Comparison of ENCODE assay signal across 22 cellular contexts in the genomic region with DNA sequence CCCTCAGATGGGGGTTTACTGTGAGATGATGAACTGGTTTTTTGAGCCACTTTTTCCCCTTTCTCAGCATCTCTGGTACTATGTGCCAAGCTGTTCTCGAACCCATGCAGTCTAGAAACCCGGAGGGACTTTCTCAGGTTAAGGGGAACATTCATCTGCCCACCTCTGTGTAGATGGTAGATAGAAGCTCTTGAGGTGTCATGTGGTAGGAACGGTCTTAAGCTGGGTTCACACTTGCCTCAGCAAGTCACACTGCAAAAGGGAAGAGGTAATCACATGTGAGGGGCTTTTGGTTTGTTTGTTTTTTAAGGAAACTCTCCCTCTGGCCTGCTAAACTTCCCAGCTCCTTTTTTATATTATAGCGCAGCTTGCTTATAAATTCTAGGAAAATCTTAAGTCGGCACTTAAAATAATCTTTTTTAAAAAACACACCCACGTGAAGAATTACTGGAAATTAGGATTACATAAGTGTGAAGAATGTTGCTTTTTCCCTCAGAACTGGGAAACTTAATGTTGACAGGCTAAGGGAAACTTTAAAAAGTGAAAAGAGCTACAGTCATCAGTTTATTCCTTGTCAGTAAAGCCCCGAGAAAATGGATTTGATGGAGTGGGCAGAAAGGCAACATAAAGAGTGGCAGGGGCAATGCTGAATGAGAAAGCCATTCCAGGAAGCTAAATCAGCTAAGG.
DNase-seq lines count a peak whose midpoint lies in the region; ATAC-seq, FAIRE-seq and TF ChIP-seq lines count a peak whose summit lies in the region.
"Had no signal": no experiment of that assay in that cellular context is flagged by ENCODE, and none has a peak within 500 bp of the region (broad histone marks: within the 10 kb centered on the region; RNA-seq: fewer than 3 reads in every experiment).

No MANE protein-coding gene starts in this region.

- FAIRE-seq in GM12891 (lab: Jason Lieb, UNC), result no peak

- H3K4me1 Mint-ChIP-seq in GM23338, result peaks cover 22% of the 10 kb centered on the region
- peaks cover 41% of the 10 kb centered on the region for H3K4me1 Mint-ChIP-seq in glutamatergic neuron (ENCODE audit: low read depth, unreplicated experiment)
- H3K4me1 Mint-ChIP-seq: CD8-positive, alpha-beta memory T cell; naive thymus-derived CD8-positive, alpha-beta T cell had no signal

- DNase-seq in NCI-H2171 treated with DMSO at 0.1 percent for 48 hours (lab: John Stamatoyannopoulos, UW) (peak; percentile 64), NCI-H2171 (lab: John Stamatoyannopoulos, UW) (no peak), GM23338 (ENCODE audit: low spot score) (no peak), glutamatergic neuron (no peak), putamen (ENCODE audit: low spot score) (peak; percentile 47), mammary epithelial cell (no peak), GM12891 (ENCODE audit: insufficient read length, low spot score) (no peak), CD1c-positive myeloid dendritic cell (ENCODE audit: extremely low spot score) (no peak)
- DNase-seq: 8988T; activated CD4-positive, alpha-beta T cell treated with anti-CD3 and anti-CD28 coated beads for 48 hours; CD8-positive, alpha-beta memory T cell; GF-D8; naive thymus-derived CD8-positive, alpha-beta T cell; NCI-H1105 treated with DMSO at 0.1 percent for 48 hours; NCI-H510A; posterior cingulate gyrus; stimulated activated CD4-positive, alpha-beta T cell treated with anti-CD3 and anti-CD28 coated beads, Interleukin-2, amount 100 ng/mL, for 48 hours had no signal

- no peak overlapping the region for H3K9ac ChIP-seq in mammary epithelial cell (ENCODE audit: insufficient read depth, low read length)

- H3K79me2 ChIP-seq in GM23338 (replicated peaks; ENCODE audit: insufficient read depth) (no peaks in the 10 kb centered on the region), mammary epithelial cell (ENCODE audit: insufficient read depth, low read length) (no peaks in the 10 kb centered on the region)

- no peaks in the 10 kb centered on the region for H3F3A ChIP-seq in GM23338 (replicated peaks; ENCODE audit: low read depth)

- CTCF ChIA-PET in mammary epithelial cell (lab: Charles Lee; ENCODE audit: low non-redundant PET), result no interaction called here

- TF ChIP-seq CTCF in GM23338 (conservative IDR thresholded peaks at IDR 0.05; ENCODE audit: low read depth in 2 of 2), result no peak
- no peak for TF ChIP-seq CTCF in glutamatergic neuron (IDR thresholded peaks at IDR 0.05; ENCODE audit: partially characterized antibody, unreplicated experiment)
- no peak for TF ChIP-seq CTCF in mammary epithelial cell (conservative IDR thresholded peaks at IDR 0.05 in 1 of 2, IDR thresholded peaks at IDR 0.05 in 1 of 2; ENCODE audit: extremely low read depth in 1 of 2, insufficient read depth in 1 of 2, low read depth in 1 of 2, low read length in 2 of 2)

- H4K20me1 ChIP-seq in GM23338 (replicated peaks; ENCODE audit: insufficient read depth) (no peaks in the 10 kb centered on the region), mammary epithelial cell (ENCODE audit: insufficient read depth, low read length) (no peaks in the 10 kb centered on the region)

- no TSS peak for BruUV-seq in mammary epithelial cell (replicated peaks; lab: Mats Ljungman, UMichigan)

- H3K4me3 ChIP-seq in GM23338, result no peak overlapping the region
- H3K4me3 ChIP-seq in mammary epithelial cell (replicated peaks in 1 of 3; ENCODE audit: insufficient read depth in 1 of 3, low read depth in 2 of 3, low read length in 3 of 3), result no peak overlapping the region
- H3K4me3 ChIP-seq: coronary artery, gastroesophageal sphincter, skin epidermis, tibial nerve had no signal

- no peaks in the 10 kb centered on the region for H3K9me2 ChIP-seq in GM23338 (ENCODE audit: insufficient read depth)

- dilution Hi-C loops in mammary epithelial cell (cut with HindIII; ENCODE audit: low sequenced_read_pairs), result no loop called here

- no peaks in the 10 kb centered on the region for H3K9me3 ChIP-seq in mammary epithelial cell (replicated peaks; ENCODE audit: insufficient read depth, low read length)
- H3K9me3 ChIP-seq: gastroesophageal sphincter, tibial nerve had no signal

- 96% methylated on average over 7 of the region's 7 CpGs for WGBS in mammary epithelial cell (ENCODE audit: low coverage, missing lambda C conversion rate)

- H3K36me3 ChIP-seq in GM23338 (ENCODE audit: insufficient read depth), result no peaks in the 10 kb centered on the region
- H3K36me3 ChIP-seq in mammary epithelial cell (ENCODE audit: insufficient read depth, low read length), result no peaks in the 10 kb centered on the region
- H3K36me3 ChIP-seq: gastroesophageal sphincter, tibial nerve had no signal

- H3K27me3 ChIP-seq in GM23338 (ENCODE audit: insufficient read depth), result no peaks in the 10 kb centered on the region
- H3K27me3 ChIP-seq in mammary epithelial cell (ENCODE audit: insufficient read depth, low read length), result no peaks in the 10 kb centered on the region
- H3K27me3 ChIP-seq: gastroesophageal sphincter, tibial nerve had no signal

- peak overlapping the region; percentile 61 for H2AFZ ChIP-seq in GM23338
- H2AFZ ChIP-seq in mammary epithelial cell (ENCODE audit: low read depth, low read length), result no peak overlapping the region

- H3K36me3 Mint-ChIP-seq in GM23338 (ENCODE audit: low read depth) (no peaks in the 10 kb centered on the region), glutamatergic neuron (ENCODE audit: unreplicated experiment) (no peaks in the 10 kb centered on the region)
- H3K36me3 Mint-ChIP-seq: CD8-positive, alpha-beta memory T cell; naive thymus-derived CD8-positive, alpha-beta T cell had no signal

- H3K4me2 ChIP-seq in GM23338, result no peak overlapping the region
- H3K4me2 ChIP-seq in mammary epithelial cell (ENCODE audit: insufficient read depth, low read depth, low read length), result no peak overlapping the region

- no peak for TF ChIP-seq POLR2A in GM12891 (IDR thresholded peaks at IDR 0.05; ENCODE audit: low read depth, low read length)

- no peak for ATAC-seq in GM23338
- ATAC-seq: naive thymus-derived CD8-positive, alpha-beta T cell had no signal

- H3K27me3 Mint-ChIP-seq in GM23338 (ENCODE audit: insufficient read depth, low read depth, poor library complexity) (peaks cover 3% of the 10 kb centered on the region), glutamatergic neuron (ENCODE audit: unreplicated experiment) (peaks cover 5% of the 10 kb centered on the region)

- H3K27ac Mint-ChIP-seq in GM23338, result no peak overlapping the region
- peak overlapping the region; percentile 94 for H3K27ac Mint-ChIP-seq in glutamatergic neuron (ENCODE audit: unreplicated experiment)
- H3K27ac Mint-ChIP-seq: activated T-helper 2 cell treated with anti-CD3 and anti-CD28 coated beads, Interferon-gamma antibody, Interleukin-2, Interleukin-4, amounts not matched to agents 10 μg/mL and 5 μg/mL and 100 μg/mL, durations not matched to agents 14 hours and 24 hours and 36 hours; CD8-positive, alpha-beta memory T cell; naive thymus-derived CD8-positive, alpha-beta T cell had no signal

- intact Hi-C loops in mammary epithelial cell (cut with micrococcal nuclease), result loop anchor here (1.0 to 5.0 kb wide), 4 partner anchors 71 to 586 kb away; no protein-coding TSS in a partner anchor

- no peak overlapping the region for H3K27ac ChIP-seq in GM23338 (ENCODE audit: low read depth)
- H3K27ac ChIP-seq in mammary epithelial cell (ENCODE audit: insufficient read depth, low read depth, low read length), result no peak overlapping the region
- H3K27ac ChIP-seq: gastroesophageal sphincter, skin epidermis, tibial nerve had no signal

- in situ Hi-C loops in mammary epithelial cell (cut with MboI; ENCODE audit: low sequenced_read_pairs in 2 of 2), result no loop called here

- H3K9me3 Mint-ChIP-seq in GM23338 (no peaks in the 10 kb centered on the region), glutamatergic neuron (ENCODE audit: unreplicated experiment) (peaks cover 4% of the 10 kb centered on the region)
- H3K9me3 Mint-ChIP-seq: activated T-helper 2 cell treated with anti-CD3 and anti-CD28 coated beads, Interferon-gamma antibody, Interleukin-2, Interleukin-4, amounts not matched to agents 10 μg/mL and 5 μg/mL and 100 μg/mL, durations not matched to agents 14 hours and 24 hours and 36 hours; CD8-positive, alpha-beta memory T cell; naive thymus-derived CD8-positive, alpha-beta T cell had no signal

- H3K4me1 ChIP-seq in GM23338 (ENCODE audit: insufficient read depth), result peaks cover 9% of the 10 kb centered on the region
- H3K4me1 ChIP-seq in mammary epithelial cell (ENCODE audit: insufficient read depth, low read length), result peaks cover 6% of the 10 kb centered on the region
- H3K4me1 ChIP-seq: gastroesophageal sphincter had no signal

- H3K4me3 Mint-ChIP-seq in GM23338 (no peak overlapping the region), glutamatergic neuron (ENCODE audit: unreplicated experiment) (no peak overlapping the region)
- H3K4me3 Mint-ChIP-seq: CD8-positive, alpha-beta memory T cell; naive thymus-derived CD8-positive, alpha-beta T cell had no signal

TF ChIP-seq in GM23338, 12 proteins besides CTCF, POLR2A, EP300 and RAD21 (continues in another document):
- TF ChIP-seq ZNF331 (CRISPR knock-in tag; IDR thresholded peaks at IDR 0.05; ENCODE audit: low read depth) (no peak), POLR2AphosphoS5 (IDR thresholded peaks at IDR 0.05; ENCODE audit: low read depth) (no peak), STAT1 (IDR thresholded peaks at IDR 0.05; ENCODE audit: unreplicated experiment) (no peak), EZH2phosphoT487 (IDR thresholded peaks at IDR 0.05; ENCODE audit: unreplicated experiment) (no peak), CREB1 (CRISPR knock-in tag; IDR thresholded peaks at IDR 0.05; ENCODE audit: low read depth) (no peak)

TF ChIP-seq in GM12891, 5 proteins besides CTCF, POLR2A, EP300 and RAD21:
- TF ChIP-seq PAX5 (IDR thresholded peaks at IDR 0.05; ENCODE audit: insufficient read depth, low read length, severe bottlenecking) (no peak), POLR2AphosphoS5 (IDR thresholded peaks at IDR 0.05; ENCODE audit: low read depth, low read length) (no peak), POU2F2 (IDR thresholded peaks at IDR 0.05; ENCODE audit: low read depth, low read length) (no peak), TAF1 (IDR thresholded peaks at IDR 0.05; ENCODE audit: low read depth, low read length) (no peak)
TF ChIP-seq in GM12891: peak in this region for 0.

Comparison
In these comparisons a context has a peak if more than half of its experiments do, and no peak if none do; other contexts are left out.
1. DNase-seq: peak in NCI-H2171 treated with DMSO at 0.1 percent for 48 hours (single experiment) and putamen (single experiment); none in NCI-H2171 (single experiment), GM23338 (single experiment), glutamatergic neuron (single experiment), mammary epithelial cell (single experiment), GM12891 (single experiment) and CD1c-positive myeloid dendritic cell (single experiment).